In genomic region chr5:34669931-34670516, GRCh38 we compare ENCODE assay signal across 12 cellular contexts. TPM values are rescaled to one million over a fixed set of nuclear protein-coding genes. Genes with fewer than 3 reads are reported as not detected.
DNase-seq lines count a peak whose midpoint lies in the region; FAIRE-seq and TF ChIP-seq lines count a peak whose summit lies in the region.
"Had no signal": no experiment of that assay in that cellular context is flagged by ENCODE, and none has a peak within 500 bp of the region (broad histone marks: within the 10 kb centered on the region; RNA-seq: fewer than 3 reads in every experiment).

No MANE protein-coding gene starts in this region.

- H3K36me3 Mint-ChIP-seq in astrocyte (ENCODE audit: low read depth, unreplicated experiment), result peaks cover 25% of the 10 kb centered on the region

- H3K4me2 ChIP-seq in astrocyte (ENCODE audit: low read length), result no peak overlapping the region

- no peak overlapping the region for H3K9ac ChIP-seq in astrocyte (ENCODE audit: low read length)

- intact Hi-C loops in testis (cut with DNase I; ENCODE audit: low total_unique reads), result no loop called here
- intact Hi-C loops in dorsolateral prefrontal cortex (cut with DNase I), result no loop called here

- TF ChIP-seq CTCF in astrocyte (IDR thresholded peaks at IDR 0.05; ENCODE audit: insufficient read depth, low read depth, low read length) (no peak), fibroblast of the aortic adventitia (IDR thresholded peaks at IDR 0.05; ENCODE audit: insufficient read depth, low read length) (no peak), testis (IDR thresholded peaks at IDR 0.05) (no peak), dorsolateral prefrontal cortex (IDR thresholded peaks at IDR 0.05 in 54 of 56, conservative IDR thresholded peaks at IDR 0.05 in 2 of 56; ENCODE audit: low read depth in 1 of 56, partially characterized antibody in 56 of 56) (no peak)

- no peak for TF ChIP-seq POLR2A in testis (IDR thresholded peaks at IDR 0.05)

- H3K4me1 Mint-ChIP-seq in astrocyte (ENCODE audit: low read depth, unreplicated experiment), result peaks cover 53% of the 10 kb centered on the region

- no peak overlapping the region for H2AFZ ChIP-seq in astrocyte (ENCODE audit: low read depth, low read length)

- H3K27me3 ChIP-seq in astrocyte (ENCODE audit: insufficient read depth, low read length), result no peaks in the 10 kb centered on the region
- H3K27me3 ChIP-seq in testis, result no peaks in the 10 kb centered on the region
- H3K27me3 ChIP-seq in dorsolateral prefrontal cortex, result no peaks in the 10 kb centered on the region

- WGBS in testis, 2 donors, result 55 to 64% methylated on average over 7 of the region's 7 CpGs

- peaks cover 46% of the 10 kb centered on the region for H4K20me1 ChIP-seq in astrocyte (ENCODE audit: insufficient read depth, low read length)

- H3K9me3 Mint-ChIP-seq in astrocyte (ENCODE audit: unreplicated experiment), result no peaks in the 10 kb centered on the region

- H3K36me3 ChIP-seq in astrocyte (ENCODE audit: insufficient read depth, low read length) (peaks cover 21% of the 10 kb centered on the region), testis (ENCODE audit: low read depth, missing control alignments) (no peaks in the 10 kb centered on the region)

- peaks cover 98% of the 10 kb centered on the region for H3K79me2 ChIP-seq in astrocyte (ENCODE audit: insufficient read depth, low read length)

- H3K27ac ChIP-seq in astrocyte (ENCODE audit: low read depth, low read length), result peak overlapping the region; percentile 31
- no peak overlapping the region for H3K27ac ChIP-seq in testis
- no peak overlapping the region for H3K27ac ChIP-seq in dorsolateral prefrontal cortex
- H3K27ac ChIP-seq: C4-2B had no signal

- no peak for FAIRE-seq in astrocyte (lab: Jason Lieb, UNC)
- FAIRE-seq: GM12892 had no signal

- peaks cover 48% of the 10 kb centered on the region for H3K4me1 ChIP-seq in astrocyte (ENCODE audit: insufficient read depth, low read length)
- peaks cover 3% of the 10 kb centered on the region for H3K4me1 ChIP-seq in testis

- H3K4me3 ChIP-seq in astrocyte (ENCODE audit: insufficient read depth, low read depth, low read length) (no peak overlapping the region), fibroblast of the aortic adventitia (ENCODE audit: low read depth, low read length) (no peak overlapping the region), testis (no peak overlapping the region), dorsolateral prefrontal cortex (no peak overlapping the region)

- H3K27me3 Mint-ChIP-seq in astrocyte (ENCODE audit: low read depth, unreplicated experiment), result no peaks in the 10 kb centered on the region

- peak; percentile 62 for DNase-seq in EH (ENCODE audit: low read depth)
- DNase-seq in astrocyte (ENCODE audit: low read depth), result no peak
- DNase-seq in fibroblast of the aortic adventitia (ENCODE audit: low read depth), result peak; percentile 48
- DNase-seq in testis, result peak; percentile 54
- no peak for DNase-seq in dorsolateral prefrontal cortex
- no peak for DNase-seq in activated CD4-positive, alpha-beta T cell treated with anti-CD3 and anti-CD28 coated beads for 1 hour
- DNase-seq in SIG-M5 (lab: John Stamatoyannopoulos, UW), result no peak
- DNase-seq: NCI-H1092, NCI-H1694, NCI-H510A treated with DMSO at 0.1 percent for 48 hours had no signal

- H3K9me3 ChIP-seq in astrocyte (ENCODE audit: insufficient read depth, low read depth, low read length) (no peaks in the 10 kb centered on the region), testis (no peaks in the 10 kb centered on the region)

- no peak overlapping the region for H3K4me3 Mint-ChIP-seq in astrocyte (ENCODE audit: unreplicated experiment)

- no peak overlapping the region for H3K27ac Mint-ChIP-seq in astrocyte (ENCODE audit: unreplicated experiment)

RNA-seq across cellular contexts. Expression of gene RAI14, which starts 13.9 kb away (rescaled TPM):
- total RNA-seq in astrocyte (307 and 315 TPM in 2 replicates), fibroblast of the aortic adventitia (ENCODE audit: low replicate concordance) (85.9 and 100 TPM in 2 replicates), testis (10 to 100 TPM; 34.3 to 54.6 TPM), dorsolateral prefrontal cortex (10 to 100 TPM in 88 of 120 experiments, 1 to 10 TPM in 32; 5.6 to 30.9 (median 12.5) TPM)
- polyA plus RNA-seq in testis (ENCODE audit: insufficient read depth, low read depth, low replicate concordance), result 49.6 TPM

Comparison
In these comparisons a context has a peak if more than half of its experiments do, and no peak if none do; other contexts are left out.
1. DNase-seq: peak in EH (single experiment), fibroblast of the aortic adventitia (single experiment) and testis (single experiment); none in astrocyte (single experiment), dorsolateral prefrontal cortex (0 of 10), activated CD4-positive, alpha-beta T cell treated with anti-CD3 and anti-CD28 coated beads for 1 hour (single experiment) and SIG-M5 (single experiment).